11 cellular contexts compared by ENCODE assay signal in genomic region chr11:72553748-72554147, GRCh38.
DNase-seq lines count a peak whose midpoint lies in the region; ATAC-seq and TF ChIP-seq lines count a peak whose summit lies in the region.
"Had no signal": no experiment of that assay in that cellular context is flagged by ENCODE, and none has a peak within 500 bp of the region (broad histone marks: within the 10 kb centered on the region; RNA-seq: fewer than 3 reads in every experiment).

No MANE protein-coding gene starts in this region.

- no peak overlapping the region for H3K4me2 ChIP-seq in osteoblast (ENCODE audit: insufficient read depth, low read length)
- H3K4me2 ChIP-seq: BLaER1 had no signal

- H3K9me3 Mint-ChIP-seq in activated CD8-positive, alpha-beta T cell treated with anti-CD3 and anti-CD28 coated beads, Interleukin-2, amount 10 ng/mL, durations not matched to agents 7 days and 5 days (ENCODE audit: insufficient read depth) = no peaks in the 10 kb centered on the region
- H3K9me3 Mint-ChIP-seq: naive thymus-derived CD8-positive, alpha-beta T cell had no signal

- H3K36me3 ChIP-seq in osteoblast (ENCODE audit: insufficient read depth, low read length) = no peaks in the 10 kb centered on the region
- H3K36me3 ChIP-seq: BLaER1, uterus had no signal

- POLR2A ChIA-PET in activated CD8-positive, alpha-beta T cell treated with anti-CD3 and anti-CD28 coated beads, Interleukin-2, amount 10 ng/mL, durations not matched to agents 7 days and 5 days (lab: Charles Lee) = interaction anchor here (1.5 kb wide), 1 partner anchor 82 kb away, joined by 3 read pairs; no protein-coding TSS in a partner anchor

- H3K36me3 Mint-ChIP-seq in activated CD8-positive, alpha-beta T cell treated with anti-CD3 and anti-CD28 coated beads, Interleukin-2, amount 10 ng/mL, durations not matched to agents 7 days and 5 days (ENCODE audit: low read depth) = no peaks in the 10 kb centered on the region
- H3K36me3 Mint-ChIP-seq: naive thymus-derived CD8-positive, alpha-beta T cell had no signal

- peaks cover 10% of the 10 kb centered on the region for H3K4me1 Mint-ChIP-seq in activated CD8-positive, alpha-beta T cell treated with anti-CD3 and anti-CD28 coated beads, Interleukin-2, amount 10 ng/mL, durations not matched to agents 7 days and 5 days (ENCODE audit: low read depth)

- DNase-seq in activated T-cell treated with anti-CD3 and anti-CD28 coated beads for 48 hours (ENCODE audit: low read depth) (peak; percentile 12), osteoblast (ENCODE audit: insufficient read length, low spot score, missing footprints) (no peak), DMS114 treated with DMSO at 0.1 percent for 48 hours (lab: John Stamatoyannopoulos, UW; ENCODE audit: unreplicated experiment) (no peak)
- no peak for DNase-seq in activated T-cell treated with anti-CD3 and anti-CD28 coated beads, Interleukin-2, amount 50 U/mL, for 1 hour
- DNase-seq in Jurkat, Clone E6-1 (ENCODE audit: low read depth, low spot score) = peak; percentile 52
- peak; percentile 58 for DNase-seq in activated CD8-positive, alpha-beta T cell treated with anti-CD3 and anti-CD28 coated beads, Interleukin-2, amount 10 ng/mL, durations not matched to agents 7 days and 5 days
- DNase-seq: uterus had no signal

- CTCF ChIA-PET in activated CD8-positive, alpha-beta T cell treated with anti-CD3 and anti-CD28 coated beads, Interleukin-2, amount 10 ng/mL, durations not matched to agents 7 days and 5 days (lab: Charles Lee) = interaction anchor here (0.6 to 2.9 kb wide), 24 partner anchors 11 to 129 kb away, joined by 3 to 53 read pairs (median 4); partner anchors contain the start of gene CLPB

- no peak overlapping the region for H3K4me3 ChIP-seq in Jurkat, Clone E6-1 (ENCODE audit: low read length)
- H3K4me3 ChIP-seq in osteoblast (ENCODE audit: insufficient read depth, low read length) = no peak overlapping the region
- H3K4me3 ChIP-seq: BLaER1, uterus had no signal

- no peak overlapping the region for H3K27ac Mint-ChIP-seq in activated CD8-positive, alpha-beta T cell treated with anti-CD3 and anti-CD28 coated beads, Interleukin-2, amount 10 ng/mL, durations not matched to agents 7 days and 5 days
- H3K27ac Mint-ChIP-seq: naive thymus-derived CD8-positive, alpha-beta T cell had no signal

- H3K4me1 ChIP-seq in osteoblast (ENCODE audit: insufficient read depth, low read length) = no peaks in the 10 kb centered on the region
- H3K4me1 ChIP-seq: uterus had no signal

- peaks cover 14% of the 10 kb centered on the region for H3K27me3 Mint-ChIP-seq in activated CD8-positive, alpha-beta T cell treated with anti-CD3 and anti-CD28 coated beads, Interleukin-2, amount 10 ng/mL, durations not matched to agents 7 days and 5 days (ENCODE audit: low read depth)

- no peak overlapping the region for H3K4me3 Mint-ChIP-seq in activated CD8-positive, alpha-beta T cell treated with anti-CD3 and anti-CD28 coated beads, Interleukin-2, amount 10 ng/mL, durations not matched to agents 7 days and 5 days
- H3K4me3 Mint-ChIP-seq: naive thymus-derived CD8-positive, alpha-beta T cell had no signal

- no peaks in the 10 kb centered on the region for H3K9me3 ChIP-seq in osteoblast (ENCODE audit: low read depth, low read length)
- H3K9me3 ChIP-seq: BLaER1, uterus had no signal

- H4K20me1 ChIP-seq in osteoblast (ENCODE audit: insufficient read depth, low read length) = no peaks in the 10 kb centered on the region
- H4K20me1 ChIP-seq: BLaER1 had no signal

- peaks cover 32% of the 10 kb centered on the region for H3K27me3 ChIP-seq in osteoblast (ENCODE audit: insufficient read depth, low read length)
- H3K27me3 ChIP-seq: BLaER1, uterus had no signal

- no peak overlapping the region for H2AFZ ChIP-seq in osteoblast (ENCODE audit: low read length)

- no peak overlapping the region for H3K27ac ChIP-seq in osteoblast (ENCODE audit: low read depth, low read length)
- H3K27ac ChIP-seq: BLaER1, uterus had no signal

- peak; percentile 57 for ATAC-seq in activated CD8-positive, alpha-beta T cell treated with anti-CD3 and anti-CD28 coated beads, Interleukin-2, amount 10 ng/mL, durations not matched to agents 7 days and 5 days
- ATAC-seq in HG03521 (IDR thresholded peaks at IDR 0.05; ENCODE audit: unreplicated experiment) = no peak
- ATAC-seq in HG02970 (IDR thresholded peaks at IDR 0.05; ENCODE audit: low FRiP score, unreplicated experiment) = no peak
- ATAC-seq: naive thymus-derived CD8-positive, alpha-beta T cell had no signal

- H3K79me2 ChIP-seq in osteoblast (ENCODE audit: insufficient read depth, low read length) = no peaks in the 10 kb centered on the region

- peak; percentile 38 for TF ChIP-seq CTCF in osteoblast (IDR thresholded peaks at IDR 0.05; ENCODE audit: extremely low read depth, low read depth, low read length)

Comparison
In these comparisons a context has a peak if more than half of its experiments do, and no peak if none do; other contexts are left out.
1. DNase-seq: peak in activated T-cell treated with anti-CD3 and anti-CD28 coated beads for 48 hours (single experiment), Jurkat, Clone E6-1 (single experiment) and activated CD8-positive, alpha-beta T cell treated with anti-CD3 and anti-CD28 coated beads, Interleukin-2, amount 10 ng/mL, durations not matched to agents 7 days and 5 days (single experiment); none in activated T-cell treated with anti-CD3 and anti-CD28 coated beads, Interleukin-2, amount 50 U/mL, for 1 hour (single experiment), osteoblast (single experiment) and DMS114 treated with DMSO at 0.1 percent for 48 hours (single experiment).